ENCODE assay signal across 8 cellular contexts in the genomic region with DNA sequence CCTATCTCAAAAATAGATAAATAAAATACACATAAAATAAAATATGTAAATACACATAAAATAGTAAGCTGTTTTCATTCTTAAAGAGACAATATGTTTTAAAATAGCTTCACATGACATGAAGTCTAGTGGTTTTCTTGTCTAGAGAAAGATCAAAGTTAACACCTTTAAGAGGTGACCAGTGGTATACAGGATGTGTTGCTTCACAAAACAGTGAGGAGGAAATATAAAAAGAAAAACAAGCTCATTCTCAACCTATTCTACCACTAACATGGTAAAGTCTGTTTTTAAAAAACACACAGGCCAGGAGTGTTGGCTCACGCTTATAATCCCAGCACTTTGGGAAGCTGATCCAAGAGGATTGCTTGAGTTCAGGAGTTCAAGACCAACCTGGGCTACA.
"Had no signal": no experiment of that assay in that cellular context is flagged by ENCODE, and none has a peak within 500 bp of the region (broad histone marks: within the 10 kb centered on the region; RNA-seq: fewer than 3 reads in every experiment).

No MANE protein-coding gene starts in this region.

- DNase-seq: GM23248, GOT3, H7, H9, HCEC 1CT, HFFc6 had no signal

- H3K4me3 Mint-ChIP-seq: GM23338, H9, HFFc6 had no signal

- H3K27ac Mint-ChIP-seq: GM23338, H9, HFFc6 had no signal

- H3K4me1 Mint-ChIP-seq: GM23338, H9 had no signal

- H3K9me3 Mint-ChIP-seq: GM23338, H9 had no signal

- ATAC-seq: GM23338, HCT116 had no signal
